Comparison of ENCODE assay signal across 8 cellular contexts in genomic region chr1:169892176-169892818, GRCh38. TPM values are rescaled to one million over a fixed set of nuclear protein-coding genes. Genes with fewer than 3 reads are reported as not detected.
A peak's percentile ranks its signal among the peaks of the same experiment; 100 is the strongest.
DNase-seq lines count a peak whose midpoint lies in the region; ATAC-seq and TF ChIP-seq lines count a peak whose summit lies in the region.

No MANE protein-coding gene starts in this region.

- H3K4me1 ChIP-seq in CD4-positive, CD25-positive, alpha-beta regulatory T cell (ENCODE audit: control insufficient read depth, insufficient read depth, low read length, poor library complexity, severe bottlenecking) = peaks cover 26% of the 10 kb centered on the region
- peaks cover 5% of the 10 kb centered on the region for H3K4me1 ChIP-seq in ectodermal cell (ENCODE audit: control insufficient read depth, insufficient read depth, low read length)
- peaks cover 11% of the 10 kb centered on the region for H3K4me1 ChIP-seq in neuron (ENCODE audit: insufficient read depth, low read length)

- peak overlapping the region; percentile 98 for H3K27ac ChIP-seq in CD4-positive, CD25-positive, alpha-beta regulatory T cell (ENCODE audit: insufficient read depth, low read length, poor library complexity, severe bottlenecking)
- no peak overlapping the region for H3K27ac ChIP-seq in ectodermal cell (ENCODE audit: insufficient read depth, low read depth, low read length, poor library complexity, severe bottlenecking)

- H3K27ac Mint-ChIP-seq in CD4-positive, CD25-positive, alpha-beta regulatory T cell = peak overlapping the region; percentile 88 to 100 (median 90)

- peaks cover 10% of the 10 kb centered on the region for H3K36me3 Mint-ChIP-seq in CD4-positive, CD25-positive, alpha-beta regulatory T cell

- H3K4me3 Mint-ChIP-seq in CD4-positive, CD25-positive, alpha-beta regulatory T cell = peak overlapping the region; percentile 94 to 97 (median 95)

- H3K9me3 ChIP-seq in CD4-positive, CD25-positive, alpha-beta regulatory T cell (ENCODE audit: control insufficient read depth in 2 of 2, low read length in 2 of 2) = no peaks in the 10 kb centered on the region
- no peaks in the 10 kb centered on the region for H3K9me3 ChIP-seq in ectodermal cell (ENCODE audit: control insufficient read depth, low read length)
- H3K9me3 ChIP-seq in neuron (ENCODE audit: low read length) = no peaks in the 10 kb centered on the region

- H2AFZ ChIP-seq in neuron (ENCODE audit: low read depth, low read length) = no peak overlapping the region

- TF ChIP-seq CTCF in NB4 (IDR thresholded peaks at IDR 0.05; ENCODE audit: low read depth, low read length) (no peak), GM13977 (IDR thresholded peaks at IDR 0.05; ENCODE audit: extremely low read depth, insufficient read depth, missing control alignments) (no peak)

- no peak for ATAC-seq in CD4-positive, CD25-positive, alpha-beta regulatory T cell (ENCODE audit: low read depth in 2 of 2)
- no peak for ATAC-seq in GM19395 (IDR thresholded peaks at IDR 0.05; ENCODE audit: unreplicated experiment)

- 85 to 89% methylated on average over 7 of the region's 7 CpGs for WGBS in ectodermal cell, 2 experiments

- peaks cover 2% of the 10 kb centered on the region for H3K27me3 ChIP-seq in CD4-positive, CD25-positive, alpha-beta regulatory T cell (ENCODE audit: control insufficient read depth, insufficient read depth, low read length)
- H3K27me3 ChIP-seq in ectodermal cell (ENCODE audit: control insufficient read depth, insufficient read depth, low read length, poor library complexity, severe bottlenecking) (no peaks in the 10 kb centered on the region), neuron (ENCODE audit: insufficient read depth, low read length) (peaks cover 16% of the 10 kb centered on the region)

- no peak for DNase-seq in CD4-positive, CD25-positive, alpha-beta regulatory T cell
- DNase-seq in NB4 (ENCODE audit: low read depth) (no peak), GM13977 (ENCODE audit: low spot score) (no peak), NCI-H526 treated with DMSO at 0.1 percent for 48 hours (lab: John Stamatoyannopoulos, UW) (no peak), mesenteric fat pad (ENCODE audit: low spot score) (no peak)

- in situ Hi-C loops in GM13977 (cut with MboI; ENCODE audit: low pct_unique_long_range_greater_than_20kb, low sequenced_read_pairs, unreplicated experiment) = no loop called here

- H3K36me3 ChIP-seq in CD4-positive, CD25-positive, alpha-beta regulatory T cell (ENCODE audit: control insufficient read depth, insufficient read depth, low read length) = peaks cover 10% of the 10 kb centered on the region
- no peaks in the 10 kb centered on the region for H3K36me3 ChIP-seq in ectodermal cell (ENCODE audit: control insufficient read depth, insufficient read depth, low read length)
- H3K36me3 ChIP-seq in neuron (ENCODE audit: insufficient read depth, low read length) = peaks cover 7% of the 10 kb centered on the region

- no peak for TF ChIP-seq POLR2A in NB4 (IDR thresholded peaks at IDR 0.05; ENCODE audit: extremely low read depth, insufficient read length)

- peaks cover 40 to 59% (median 51%) of the 10 kb centered on the region in 4 donors for H3K4me1 Mint-ChIP-seq in CD4-positive, CD25-positive, alpha-beta regulatory T cell

- H3K4me3 ChIP-seq in CD4-positive, CD25-positive, alpha-beta regulatory T cell (ENCODE audit: low read depth, low read length) = peak overlapping the region; percentile 96
- H3K4me3 ChIP-seq in NB4 (ENCODE audit: low read depth, low read length) (peak overlapping the region; percentile 92), ectodermal cell (ENCODE audit: insufficient read depth, low read depth, low read length) (peak overlapping the region; percentile 85), neuron (ENCODE audit: low read length) (peak overlapping the region; percentile 81)

- no peaks in the 10 kb centered on the region for H3K9me3 Mint-ChIP-seq in CD4-positive, CD25-positive, alpha-beta regulatory T cell

- peaks cover 5% of the 10 kb centered on the region for H3K27me3 Mint-ChIP-seq in CD4-positive, CD25-positive, alpha-beta regulatory T cell

RNA-seq across cellular contexts. Expression of gene SCYL3, which starts 1.4 kb away (rescaled TPM):
- 14.0 TPM for total RNA-seq in CD4-positive, CD25-positive, alpha-beta regulatory T cell
- 10 to 100 TPM; 14.4 to 18.9 (median 15.1) TPM for polyA plus RNA-seq in CD4-positive, CD25-positive, alpha-beta regulatory T cell
- polyA plus RNA-seq in ectodermal cell (2013, experiment 1 of 4) = 8.8 TPM
- 10.0 TPM for polyA plus RNA-seq in ectodermal cell (2013, experiment 2 of 4)
- 7.3 TPM for polyA plus RNA-seq in ectodermal cell (2013, experiment 3 of 4)
- polyA plus RNA-seq in ectodermal cell (2013, experiment 4 of 4) = 8.7 TPM
- total RNA-seq in mesenteric fat pad = 8.4 TPM
